9 cellular contexts compared by ENCODE assay signal in genomic region chr7:28748934-28749584, GRCh38.
A peak's percentile ranks its signal among the peaks of the same experiment; 100 is the strongest.
DNase-seq lines count a peak whose midpoint lies in the region; ATAC-seq, FAIRE-seq and TF ChIP-seq lines count a peak whose summit lies in the region.
"Had no signal": no experiment of that assay in that cellular context is flagged by ENCODE, and none has a peak within 500 bp of the region (broad histone marks: within the 10 kb centered on the region; RNA-seq: fewer than 3 reads in every experiment).

No MANE protein-coding gene starts in this region.

- peaks cover 8% of the 10 kb centered on the region; the same call in 1 of the 3 replicates for H3K4me1 ChIP-seq in A549
- peaks cover 27 to 50% (median 36%) of the 10 kb centered on the region in 4 donors for H3K4me1 ChIP-seq in esophagus muscularis mucosa

- ATAC-seq in A549 = peak; percentile 84 to 90; a peak in 5 of 6 replicates
- peak; percentile 77 for ATAC-seq in GM21515 (IDR thresholded peaks at IDR 0.05; ENCODE audit: unreplicated experiment)
- no peak for ATAC-seq in HG03097 (IDR thresholded peaks at IDR 0.05; ENCODE audit: low FRiP score, unreplicated experiment)

- 0 out of 3 replicates have a peak overlapping the region, but pooled peaks have one; percentile 19 for H3K4me2 ChIP-seq in A549

- no peak for TF ChIP-seq POLR2A in A549 (IDR thresholded peaks at IDR 0.05; ENCODE audit: low read length)
- TF ChIP-seq POLR2A in esophagus muscularis mucosa (IDR thresholded peaks at IDR 0.05; ENCODE audit: low read depth) = no peak

- WGBS in A549 (ENCODE audit: missing lambda C conversion rate) = 11% methylated on average over 5 of the region's 5 CpGs
- WGBS in esophagus muscularis mucosa = 43% methylated on average over 5 of the region's 5 CpGs

- no peak for FAIRE-seq in A549 (lab: Jason Lieb, UNC)

- H3K27ac ChIP-seq in A549 (peak overlapping the region in 1 of 2 experiments; percentile 16; a peak in 2 of 6 replicates), esophagus muscularis mucosa (replicated peaks in 1 of 4) (peak overlapping the region in 3 of 4 donors; percentile 13 to 52 (median 29))

- CTCF ChIA-PET in A549 (lab: Yijun Ruan, JAX) = interaction anchor here (0.6 to 1.8 kb wide), 4 partner anchors 16 to 86 kb away, joined by 3 to 5 read pairs (median 4); no protein-coding TSS in a partner anchor

- TF ChIP-seq CTCF in A549 (IDR thresholded peaks at IDR 0.05) (no peak), esophagus muscularis mucosa (IDR thresholded peaks at IDR 0.05) (no peak), GM10266 (IDR thresholded peaks at IDR 0.05; ENCODE audit: control insufficient read depth, insufficient read depth, low read depth, missing control alignments) (no peak)

- intact Hi-C loops in esophagus muscularis mucosa (cut with DNase I) = no loop called here

- 0 out of 5 replicates have a peak, but pooled peaks of 1 of the 2 experiments have one; percentile 11 for TF ChIP-seq RAD21 in A549 (conservative IDR thresholded peaks at IDR 0.05 in 1 of 2, IDR thresholded peaks at IDR 0.05 in 1 of 2)

- no peak for TF ChIP-seq EP300 in A549 (IDR thresholded peaks at IDR 0.05)
- no peak for TF ChIP-seq EP300 in esophagus muscularis mucosa (IDR thresholded peaks at IDR 0.05)

- POLR2A ChIA-PET in A549 (lab: Yijun Ruan, JAX) = no interaction called here

- DNase-seq in A549 (ENCODE audit: low read depth in 1 of 2, low spot score in 1 of 2) (peak; percentile 33 to 50), NOMO-1 treated with DMSO at 0.1 percent for 48 hours (lab: John Stamatoyannopoulos, UW; ENCODE audit: unreplicated experiment) (peak; percentile 87), esophagus muscularis mucosa (ENCODE audit: extremely low spot score) (no peak), retina (no peak), GM10266 (ENCODE audit: extremely low spot score) (no peak), H7 (no peak)
- DNase-seq: hippocampal formation had no signal

- H3K36me3 ChIP-seq in esophagus muscularis mucosa = no peaks in the 10 kb centered on the region
- H3K36me3 ChIP-seq in H7 (replicated peaks; ENCODE audit: control insufficient read depth, insufficient read depth, low read length) = no peaks in the 10 kb centered on the region

- H3K4me3 ChIP-seq in A549 = no peak overlapping the region
- no peak overlapping the region for H3K4me3 ChIP-seq in esophagus muscularis mucosa
- H3K4me3 ChIP-seq in H7 (ENCODE audit: insufficient read depth, low read depth, low read length) = no peak overlapping the region

- H3K9me3 ChIP-seq in A549 = no peaks in the 10 kb centered on the region
- no peaks in the 10 kb centered on the region for H3K9me3 ChIP-seq in esophagus muscularis mucosa

- no peaks in the 10 kb centered on the region for H3K27me3 ChIP-seq in esophagus muscularis mucosa
- H3K27me3 ChIP-seq in H7 (ENCODE audit: control insufficient read depth, insufficient read depth, low read length) = no peaks in the 10 kb centered on the region

TF ChIP-seq in A549, 52 proteins besides CTCF, POLR2A, EP300 and RAD21:
- TF ChIP-seq TP53 (CRISPR knock-in tag; IDR thresholded peaks at IDR 0.05) = no peak
- no peak for TF ChIP-seq FOSL2 (IDR thresholded peaks at IDR 0.05)
- peak; percentile 26; the same call in 1 of the 2 replicates for TF ChIP-seq FOSL2 (CRISPR knock-in tag; IDR thresholded peaks at IDR 0.05)

Comparison
In these comparisons a context has a peak if more than half of its experiments do, and no peak if none do; other contexts are left out.
1. DNase-seq: peak in A549 (2 of 2) and NOMO-1 treated with DMSO at 0.1 percent for 48 hours (single experiment); none in esophagus muscularis mucosa (single experiment), retina (single experiment), GM10266 (single experiment) and H7 (single experiment).